Comparison of ENCODE assay signal across 15 cellular contexts in genomic region chr9:107983191-107983603, GRCh38.
DNase-seq lines count a peak whose midpoint lies in the region; ATAC-seq, FAIRE-seq and TF ChIP-seq lines count a peak whose summit lies in the region.
"Had no signal": no experiment of that assay in that cellular context is flagged by ENCODE, and none has a peak within 500 bp of the region (broad histone marks: within the 10 kb centered on the region; RNA-seq: fewer than 3 reads in every experiment).

No MANE protein-coding gene starts in this region.

- CTCF ChIA-PET in RWPE1 (lab: Yijun Ruan, JAX): no interaction called here

- no peak overlapping the region for H3K4me2 ChIP-seq in osteoblast (ENCODE audit: insufficient read depth, low read length)

- peak; percentile 23 for DNase-seq in ELR (ENCODE audit: low read depth)
- DNase-seq in RWPE1 (ENCODE audit: low spot score): peak; percentile 25
- peak; percentile 75 for DNase-seq in fibroblast of the aortic adventitia (ENCODE audit: low read depth)
- DNase-seq in osteoblast (ENCODE audit: insufficient read length, low spot score, missing footprints): peak; percentile 79
- no peak for DNase-seq in D721Med (ENCODE audit: insufficient read length, low spot score)
- no peak for DNase-seq in GM20000 (ENCODE audit: low spot score)
- DNase-seq: activated CD4-positive, alpha-beta T cell treated with anti-CD3 and anti-CD28 coated beads for 1 hour; activated naive CD8-positive, alpha-beta T cell treated with anti-CD3 and anti-CD28 coated beads, Interleukin-2, amount 10 ng/mL, durations not matched to agents 7 days and 5 days; activated T-cell treated with anti-CD3 and anti-CD28 coated beads for 4 hours; GDM1; right lobe of liver; stimulated activated naive CD8-positive, alpha-beta T cell treated with anti-CD3 and anti-CD28 coated beads, Interleukin-15, amount 100 ng/mL, for 72 hours had no signal

- no peaks in the 10 kb centered on the region for H3K27me3 ChIP-seq in osteoblast (ENCODE audit: insufficient read depth, low read length)
- H3K27me3 ChIP-seq: right lobe of liver had no signal

- no peak for TF ChIP-seq CTCF in RWPE1 (conservative IDR thresholded peaks at IDR 0.05; ENCODE audit: low read depth)
- TF ChIP-seq CTCF in fibroblast of the aortic adventitia (IDR thresholded peaks at IDR 0.05; ENCODE audit: insufficient read depth, low read length): no peak
- no peak for TF ChIP-seq CTCF in osteoblast (IDR thresholded peaks at IDR 0.05; ENCODE audit: extremely low read depth, low read depth, low read length)
- TF ChIP-seq CTCF in D721Med (IDR thresholded peaks at IDR 0.05; ENCODE audit: insufficient read depth, missing control alignments): no peak
- no peak for TF ChIP-seq CTCF in GM20000 (IDR thresholded peaks at IDR 0.05; ENCODE audit: extremely low read depth, missing control alignments)

- no peaks in the 10 kb centered on the region for H4K20me1 ChIP-seq in osteoblast (ENCODE audit: insufficient read depth, low read length)

- no peaks in the 10 kb centered on the region for H3K79me2 ChIP-seq in osteoblast (ENCODE audit: insufficient read depth, low read length)

- H2AFZ ChIP-seq in osteoblast (ENCODE audit: low read length): no peak overlapping the region

- H3K9me3 ChIP-seq in osteoblast (ENCODE audit: low read depth, low read length): no peaks in the 10 kb centered on the region
- H3K9me3 ChIP-seq: right lobe of liver had no signal

- ATAC-seq in HG03439 (IDR thresholded peaks at IDR 0.05; ENCODE audit: unreplicated experiment) (no peak), HG02973 (IDR thresholded peaks at IDR 0.05; ENCODE audit: unreplicated experiment) (no peak)
- ATAC-seq: stimulated activated naive CD8-positive, alpha-beta T cell treated with anti-CD3 and anti-CD28 coated beads, Interleukin-15, amount 100 ng/mL, for 72 hours had no signal

- H3K4me1 ChIP-seq in osteoblast (ENCODE audit: insufficient read depth, low read length): no peaks in the 10 kb centered on the region
- H3K4me1 ChIP-seq: right lobe of liver had no signal

- no peaks in the 10 kb centered on the region for H3K36me3 ChIP-seq in osteoblast (ENCODE audit: insufficient read depth, low read length)
- H3K36me3 ChIP-seq: right lobe of liver had no signal

- H3K27ac ChIP-seq in RWPE1: no peak overlapping the region
- H3K27ac ChIP-seq in osteoblast (ENCODE audit: low read depth, low read length): no peak overlapping the region
- H3K27ac ChIP-seq: C4-2B, right lobe of liver had no signal

- POLR2A ChIA-PET in RWPE1 (lab: Yijun Ruan, JAX; ENCODE audit: low non-redundant PET): no interaction called here

- no peak for FAIRE-seq in D721Med (lab: Jason Lieb, UNC)

- H3K4me3 ChIP-seq in fibroblast of the aortic adventitia (ENCODE audit: low read depth, low read length) (no peak overlapping the region), osteoblast (ENCODE audit: insufficient read depth, low read length) (no peak overlapping the region)
- H3K4me3 ChIP-seq: right lobe of liver had no signal

Comparison
In these comparisons a context has a peak if more than half of its experiments do, and no peak if none do; other contexts are left out.
1. DNase-seq: peak in ELR (single experiment), RWPE1 (single experiment), fibroblast of the aortic adventitia (single experiment) and osteoblast (single experiment); none in D721Med (single experiment) and GM20000 (single experiment).